9 cellular contexts compared by ENCODE assay signal in genomic region chr13:36344173-36344572, GRCh38. TPM values are rescaled to one million over a fixed set of nuclear protein-coding genes. Genes with fewer than 3 reads are reported as not detected.
DNase-seq lines count a peak whose midpoint lies in the region; ATAC-seq, FAIRE-seq and TF ChIP-seq lines count a peak whose summit lies in the region.
"Had no signal": no experiment of that assay in that cellular context is flagged by ENCODE, and none has a peak within 500 bp of the region (broad histone marks: within the 10 kb centered on the region; RNA-seq: fewer than 3 reads in every experiment).

No MANE protein-coding gene starts in this region.

- H3K9me3 ChIP-seq in CD4-positive, CD25-positive, alpha-beta regulatory T cell (ENCODE audit: control insufficient read depth in 2 of 2, low read length in 2 of 2) = no peaks in the 10 kb centered on the region

- no peak for FAIRE-seq in bronchial epithelial cell (lab: Jason Lieb, UNC)

- H3K27ac ChIP-seq in CD4-positive, CD25-positive, alpha-beta regulatory T cell (ENCODE audit: insufficient read depth, low read length, poor library complexity, severe bottlenecking) = no peak overlapping the region

- H3K36me3 ChIP-seq in CD4-positive, CD25-positive, alpha-beta regulatory T cell (ENCODE audit: control insufficient read depth, insufficient read depth, low read length) = no peaks in the 10 kb centered on the region
- peaks cover under 1% of the 10 kb centered on the region for H3K36me3 ChIP-seq in bronchial epithelial cell (ENCODE audit: control insufficient read depth, insufficient read depth, low read length)

- peaks cover 0 to 2% (median 0%) of the 10 kb centered on the region in 7 donors for H3K9me3 Mint-ChIP-seq in CD4-positive, CD25-positive, alpha-beta regulatory T cell
- H3K9me3 Mint-ChIP-seq in nephron = no peaks in the 10 kb centered on the region

- no peak for DNase-seq in CD4-positive, CD25-positive, alpha-beta regulatory T cell
- DNase-seq in MV-4-11 (lab: John Stamatoyannopoulos, UW) (peak; percentile 74), bronchial epithelial cell (ENCODE audit: low read depth) (peak; percentile 32), superior temporal gyrus (ENCODE audit: extremely low spot score) (no peak), NCI-H1105 (lab: John Stamatoyannopoulos, UW) (no peak), NCI-H1092 (lab: John Stamatoyannopoulos, UW) (no peak), cortex of kidney (lab: John Stamatoyannopoulos, UW) (no peak)
- DNase-seq: Karpas-422 had no signal

- peaks cover 22% of the 10 kb centered on the region for H3K27me3 Mint-ChIP-seq in CD4-positive, CD25-positive, alpha-beta regulatory T cell
- no peaks in the 10 kb centered on the region for H3K27me3 Mint-ChIP-seq in nephron (ENCODE audit: low read depth)

- H3K4me3 ChIP-seq in CD4-positive, CD25-positive, alpha-beta regulatory T cell (ENCODE audit: low read depth, low read length) = peak overlapping the region; percentile 85
- H3K4me3 ChIP-seq in bronchial epithelial cell (ENCODE audit: low read depth, low read length) = no peak overlapping the region

- H3K4me1 Mint-ChIP-seq in CD4-positive, CD25-positive, alpha-beta regulatory T cell = peaks cover 17 to 52% (median 24%) of the 10 kb centered on the region in 4 donors
- peaks cover 37% of the 10 kb centered on the region for H3K4me1 Mint-ChIP-seq in nephron

- peak overlapping the region in 3 of 4 donors; percentile 26 to 71 (median 69) for H3K4me3 Mint-ChIP-seq in CD4-positive, CD25-positive, alpha-beta regulatory T cell
- peak overlapping the region; percentile 95 to 97 (median 96) for H3K4me3 Mint-ChIP-seq in nephron

- H3K27ac Mint-ChIP-seq in CD4-positive, CD25-positive, alpha-beta regulatory T cell = peak overlapping the region in 2 of 3 donors; percentile 62 to 75
- H3K27ac Mint-ChIP-seq in nephron = peak overlapping the region; percentile 59 to 100 (median 66)

- TF ChIP-seq CTCF in bronchial epithelial cell (IDR thresholded peaks at IDR 0.05; ENCODE audit: insufficient read depth, low read length, severe bottlenecking) (no peak), nephron (IDR thresholded peaks at IDR 0.05; ENCODE audit: unreplicated experiment in 3 of 3) (no peak)

- H3K27me3 ChIP-seq in CD4-positive, CD25-positive, alpha-beta regulatory T cell (ENCODE audit: control insufficient read depth, insufficient read depth, low read length) = no peaks in the 10 kb centered on the region
- H3K27me3 ChIP-seq in bronchial epithelial cell (ENCODE audit: control insufficient read depth, insufficient read depth, low read length) = no peaks in the 10 kb centered on the region

- no peak for ATAC-seq in CD4-positive, CD25-positive, alpha-beta regulatory T cell (ENCODE audit: low read depth in 2 of 2)

- peaks cover 18% of the 10 kb centered on the region for H3K4me1 ChIP-seq in CD4-positive, CD25-positive, alpha-beta regulatory T cell (ENCODE audit: control insufficient read depth, insufficient read depth, low read length, poor library complexity, severe bottlenecking)

- H3K36me3 Mint-ChIP-seq in CD4-positive, CD25-positive, alpha-beta regulatory T cell = no peaks in the 10 kb centered on the region
- no peaks in the 10 kb centered on the region for H3K36me3 Mint-ChIP-seq in nephron (ENCODE audit: low read depth)

RNA-seq across cellular contexts. Expression of gene SPART, which starts 2.0 kb away (rescaled TPM):
- 6.7 TPM for total RNA-seq in CD4-positive, CD25-positive, alpha-beta regulatory T cell
- polyA plus RNA-seq in CD4-positive, CD25-positive, alpha-beta regulatory T cell = 10 to 100 TPM; 13.0 to 34.0 (median 27.0) TPM
- 62.1 and 73.1 TPM in 2 replicates for total RNA-seq in bronchial epithelial cell

RNA-seq across cellular contexts. Expression of gene CCDC169, which starts 46.6 kb away (rescaled TPM):
- total RNA-seq in CD4-positive, CD25-positive, alpha-beta regulatory T cell = not detected
- polyA plus RNA-seq in CD4-positive, CD25-positive, alpha-beta regulatory T cell = not detected
- total RNA-seq in bronchial epithelial cell = 1.5 and 1.8 TPM in 2 replicates

Comparison
In these comparisons a context has a peak if more than half of its experiments do, and no peak if none do; other contexts are left out.
1. DNase-seq: peak in MV-4-11 (single experiment) and bronchial epithelial cell (single experiment); none in CD4-positive, CD25-positive, alpha-beta regulatory T cell (0 of 3), superior temporal gyrus (single experiment), NCI-H1105 (single experiment), NCI-H1092 (single experiment) and cortex of kidney (single experiment).